ENCODE assay signal across 35 cellular contexts in the genomic region with DNA sequence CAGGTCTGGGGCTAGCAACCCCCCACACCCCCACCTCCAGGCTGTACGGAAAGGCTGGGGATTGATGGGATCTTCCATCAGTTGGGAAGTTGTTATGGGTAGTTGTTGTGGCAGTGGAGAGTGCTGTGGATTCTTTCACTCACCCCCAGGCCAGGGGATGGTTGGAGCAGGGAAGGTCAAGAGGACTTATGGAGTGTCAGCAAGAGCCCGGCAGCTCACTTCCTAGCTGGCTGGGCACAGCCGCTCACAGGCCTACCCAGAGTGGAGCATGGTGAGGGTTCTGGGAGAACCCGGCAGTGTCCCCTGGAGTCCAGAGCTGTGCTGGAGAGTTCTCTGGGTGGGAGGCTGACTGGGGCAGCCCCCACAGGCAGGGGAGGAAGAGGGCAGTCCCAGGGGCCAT. TPM values are rescaled to one million over a fixed set of nuclear protein-coding genes. Genes with fewer than 3 reads are reported as not detected.
"Had no signal": no experiment of that assay in that cellular context is flagged by ENCODE, and none has a peak within 500 bp of the region (broad histone marks: within the 10 kb centered on the region; RNA-seq: fewer than 3 reads in every experiment).

No MANE protein-coding gene starts in this region.

- H3K27ac ChIP-seq: adrenal gland, body of pancreas, breast epithelium, Peyer's patch, SJSA1, VCaP had no signal

- H3K27me3 Mint-ChIP-seq: activated CD4-positive, alpha-beta T cell treated with anti-CD3 and anti-CD28 coated beads for 36 hours; activated CD4-positive, alpha-beta T cell treated with anti-CD3 and anti-CD28 coated beads, Interleukin-2, amount 10 ng/mL, durations not matched to agents 7 days and 5 days; activated T-cell treated with anti-CD3 and anti-CD28 coated beads, Interleukin-2, amount 50 U/mL, for 24 hours had no signal

- H3K4me3 Mint-ChIP-seq: activated CD4-positive, alpha-beta T cell treated with anti-CD3 and anti-CD28 coated beads for 36 hours; activated CD4-positive, alpha-beta T cell treated with anti-CD3 and anti-CD28 coated beads, Interleukin-2, amount 10 ng/mL, durations not matched to agents 7 days and 5 days; activated CD8-positive, alpha-beta T cell treated with anti-CD3 and anti-CD28 coated beads, Interleukin-2, amount 10 ng/mL, durations not matched to agents 7 days and 5 days; activated naive CD4-positive, alpha-beta T cell treated with anti-CD3 and anti-CD28 coated beads for 36 hours; activated T-cell treated with anti-CD3 and anti-CD28 coated beads, Interleukin-2, amount 50 U/mL, for 24 hours; T-cell had no signal

- H3K36me3 Mint-ChIP-seq: T-cell had no signal

- H3K36me3 ChIP-seq: adrenal gland, breast epithelium, MG63, Peyer's patch, SJSA1 had no signal

- H3K9me3 Mint-ChIP-seq: activated CD4-positive, alpha-beta T cell treated with anti-CD3 and anti-CD28 coated beads, Interleukin-2, amount 10 ng/mL, durations not matched to agents 7 days and 5 days; activated naive CD4-positive, alpha-beta T cell treated with anti-CD3 and anti-CD28 coated beads for 36 hours; activated naive CD4-positive, alpha-beta T cell treated with anti-CD3 and anti-CD28 coated beads, Interleukin-2, amount 50 U/mL, for 72 hours; activated T-cell treated with anti-CD3 and anti-CD28 coated beads, Interleukin-2, amount 50 U/mL, for 24 hours; T-cell had no signal

- H3K27me3 ChIP-seq: body of pancreas, breast epithelium, MG63, Peyer's patch had no signal

- H3K9me3 ChIP-seq: adrenal gland, body of pancreas, breast epithelium, MG63, Peyer's patch, SJSA1 had no signal

- ATAC-seq: activated CD4-positive, alpha-beta T cell treated with anti-CD3 and anti-CD28 coated beads for 36 hours; activated CD8-positive, alpha-beta T cell treated with anti-CD3 and anti-CD28 coated beads, Interleukin-2, amount 10 ng/mL, durations not matched to agents 7 days and 5 days; activated naive CD4-positive, alpha-beta T cell treated with anti-CD3 and anti-CD28 coated beads, Interleukin-2, amount 50 U/mL, for 72 hours; body of pancreas; PC-3; SK-N-SH treated with all-trans-retinoic acid at 6 μM for 48 hours; T-cell had no signal

- H3K27ac Mint-ChIP-seq: activated CD4-positive, alpha-beta T cell treated with anti-CD3 and anti-CD28 coated beads for 36 hours; activated CD4-positive, alpha-beta T cell treated with anti-CD3 and anti-CD28 coated beads, Interleukin-2, amount 10 ng/mL, durations not matched to agents 7 days and 5 days; activated CD8-positive, alpha-beta T cell treated with anti-CD3 and anti-CD28 coated beads, Interleukin-2, amount 10 ng/mL, durations not matched to agents 7 days and 5 days; activated naive CD4-positive, alpha-beta T cell treated with anti-CD3 and anti-CD28 coated beads for 36 hours; activated naive CD4-positive, alpha-beta T cell treated with anti-CD3 and anti-CD28 coated beads, Interleukin-2, amount 50 U/mL, for 72 hours; activated T-cell treated with anti-CD3 and anti-CD28 coated beads, Interleukin-2, amount 50 U/mL, for 24 hours; T-cell had no signal

- DNase-seq: activated CD4-positive, alpha-beta T cell treated with anti-CD3 and anti-CD28 coated beads for 36 hours; activated CD4-positive, alpha-beta T cell treated with anti-CD3 and anti-CD28 coated beads, Interleukin-2, amount 10 ng/mL, durations not matched to agents 7 days and 5 days; activated CD4-positive, alpha-beta T cell treated with anti-CD3 and anti-CD28 coated beads, Interleukin-2, amount 50 U/mL, for 48 hours; activated CD8-positive, alpha-beta T cell treated with anti-CD3 and anti-CD28 coated beads, Interleukin-2, amount 10 ng/mL, durations not matched to agents 7 days and 5 days; activated gamma-delta T cell treated with Interleukin-2 at 50 U/mL for 16 hours; activated naive CD4-positive, alpha-beta T cell treated with anti-CD3 and anti-CD28 coated beads for 36 hours; activated T-cell treated with anti-CD3 and anti-CD28 coated beads, Interleukin-2, amount 50 U/mL, for 24 hours; adrenal gland; body of pancreas; cerebellar nuclear complex; Kasumi-1; MG63; NCI-H1048; NCI-H1105 treated with DMSO at 0.1 percent for 48 hours; NCI-H1436; NCI-H1694; NCI-H1930; NCI-H2081 treated with DMSO at 0.1 percent for 48 hours; NCI-H226; NCI-H446 treated with DMSO at 0.1 percent for 48 hours; NCI-H524; NCI-H69; NCI-H82; PC-3; Peyer's patch; RPMI8226; SHP77 treated with DMSO at 0.1 percent for 48 hours; T-cell; T-helper 2 cell; T-helper 9 cell had no signal

- H3K4me3 ChIP-seq: adrenal gland, body of pancreas, breast epithelium, MG63, Peyer's patch, SJSA1 had no signal

RNA-seq across cellular contexts. Expression of gene KCNK12, which starts 45.6 kb away (rescaled TPM):
- total RNA-seq: breast epithelium, Peyer's patch, SJSA1 had no signal
